15 cellular contexts compared by ENCODE assay signal in genomic region chr3:140203510-140203909, GRCh38.
DNase-seq lines count a peak whose midpoint lies in the region; ATAC-seq, FAIRE-seq and TF ChIP-seq lines count a peak whose summit lies in the region.
"Had no signal": no experiment of that assay in that cellular context is flagged by ENCODE, and none has a peak within 500 bp of the region (broad histone marks: within the 10 kb centered on the region; RNA-seq: fewer than 3 reads in every experiment).

No MANE protein-coding gene starts in this region.

- H3K9me3 ChIP-seq in body of pancreas, result no peaks in the 10 kb centered on the region
- no peaks in the 10 kb centered on the region for H3K9me3 ChIP-seq in right lobe of liver
- H3K9me3 ChIP-seq: BLaER1 treated with 17β-estradiol and CSF1 and Interleukin-3, amounts not matched to agents 10 nM and 100 nM; SJCRH30 had no signal

- FAIRE-seq in urothelium cell line (lab: Jason Lieb, UNC), result no peak
- FAIRE-seq: GM12892 had no signal

- TF ChIP-seq POLR2A in body of pancreas (IDR thresholded peaks at IDR 0.05), result no peak
- no peak for TF ChIP-seq POLR2A in right lobe of liver (IDR thresholded peaks at IDR 0.05)

- intact Hi-C loops in body of pancreas (cut with DNase I), result no loop called here
- intact Hi-C loops in right lobe of liver (cut with DNase I), result no loop called here

- WGBS in body of pancreas, 2 donors, result 36 to 39% methylated on average over 4 of the region's 4 CpGs
- WGBS in right lobe of liver (ENCODE audit: insufficient coverage, low coverage, low lambda C conversion rate, missing lambda C conversion rate), result 54% methylated on average over 4 of the region's 4 CpGs

- no peaks in the 10 kb centered on the region for H3K36me3 ChIP-seq in body of pancreas (replicated peaks in 1 of 2; ENCODE audit: insufficient read depth in 1 of 2, low read depth in 2 of 2)
- no peaks in the 10 kb centered on the region for H3K36me3 ChIP-seq in right lobe of liver
- H3K36me3 ChIP-seq: BLaER1 treated with 17β-estradiol and CSF1 and Interleukin-3, amounts not matched to agents 10 nM and 100 nM; SJCRH30 had no signal

- TF ChIP-seq CTCF in body of pancreas (IDR thresholded peaks at IDR 0.05) (no peak), right lobe of liver (IDR thresholded peaks at IDR 0.05) (no peak)

- H3K27me3 ChIP-seq in body of pancreas, result no peaks in the 10 kb centered on the region
- H3K27me3 ChIP-seq in right lobe of liver, result no peaks in the 10 kb centered on the region
- H3K27me3 ChIP-seq: BLaER1 treated with 17β-estradiol and CSF1 and Interleukin-3, amounts not matched to agents 10 nM and 100 nM; SJCRH30 had no signal

- H3K27ac ChIP-seq in body of pancreas (no peak overlapping the region), right lobe of liver (no peak overlapping the region)
- H3K27ac ChIP-seq: BLaER1 treated with 17β-estradiol and CSF1 and Interleukin-3, amounts not matched to agents 10 nM and 100 nM; SJCRH30 had no signal

- CTCF ChIA-PET in HEK293T (lab: Yijun Ruan, JAX), result no interaction called here

- DNase-seq in HEK293T (ENCODE audit: extremely low spot score), result no peak
- DNase-seq in NCI-H1694 (lab: John Stamatoyannopoulos, UW), result peak; percentile 87
- DNase-seq in NCI-H748 (lab: John Stamatoyannopoulos, UW; ENCODE audit: unreplicated experiment), result peak; percentile 92
- DNase-seq in kidney tubule cell (ENCODE audit: low spot score), result peak; percentile 38
- no peak for DNase-seq in body of pancreas
- DNase-seq in right lobe of liver, result no peak
- no peak for DNase-seq in urothelium cell line (ENCODE audit: low spot score)
- DNase-seq: activated CD4-positive, alpha-beta T cell treated with anti-CD3 and anti-CD28 coated beads, Interleukin-2, amount 50 U/mL, for 1 hour; activated naive CD8-positive, alpha-beta T cell treated with anti-CD3 and anti-CD28 coated beads, Interleukin-2, amount 10 ng/mL, durations not matched to agents 7 days and 5 days; activated T-cell treated with anti-CD3 and anti-CD28 coated beads, Interleukin-2, amount 50 U/mL, for 48 hours; effector memory CD4-positive, alpha-beta T cell; SJCRH30 had no signal

- H3K4me1 ChIP-seq in body of pancreas (no peaks in the 10 kb centered on the region), right lobe of liver (no peaks in the 10 kb centered on the region)
- H3K4me1 ChIP-seq: BLaER1 treated with 17β-estradiol and CSF1 and Interleukin-3, amounts not matched to agents 10 nM and 100 nM; SJCRH30 had no signal

- POLR2A ChIA-PET in HEK293T (lab: Yijun Ruan, JAX), result no interaction called here

- ATAC-seq in body of pancreas (no peak), right lobe of liver (no peak), GM18867 (IDR thresholded peaks at IDR 0.05; ENCODE audit: unreplicated experiment) (no peak)

- no peak overlapping the region for H3K4me3 ChIP-seq in body of pancreas
- no peak overlapping the region for H3K4me3 ChIP-seq in right lobe of liver
- H3K4me3 ChIP-seq: BLaER1 treated with 17β-estradiol and CSF1 and Interleukin-3, amounts not matched to agents 10 nM and 100 nM; SJCRH30 had no signal

TF ChIP-seq in HEK293T, 16 proteins besides CTCF, POLR2A, EP300 and RAD21:
- TF ChIP-seq ZNF384 (IDR thresholded peaks at IDR 0.05) (no peak), CTBP1 (IDR thresholded peaks at IDR 0.05; ENCODE audit: borderline replicate concordance) (no peak), SUZ12 (IDR thresholded peaks at IDR 0.05) (no peak), ARNT (IDR thresholded peaks at IDR 0.05) (no peak), PKNOX1 (IDR thresholded peaks at IDR 0.05) (peak; percentile 75), ELF4 (IDR thresholded peaks at IDR 0.05) (no peak), FOXA1 (IDR thresholded peaks at IDR 0.05) (no peak)

Comparison
In these comparisons a context has a peak if more than half of its experiments do, and no peak if none do; other contexts are left out.
1. DNase-seq: peak in NCI-H1694 (single experiment), NCI-H748 (single experiment) and kidney tubule cell (single experiment); none in HEK293T (single experiment), body of pancreas (0 of 4), right lobe of liver (0 of 3) and urothelium cell line (single experiment).